Comparison of ENCODE assay signal across 8 cellular contexts in genomic region chr19:34253167-34253566, GRCh38. TPM values are rescaled to one million over a fixed set of nuclear protein-coding genes. Genes with fewer than 3 reads are reported as not detected.
DNase-seq lines count a peak whose midpoint lies in the region; ATAC-seq and TF ChIP-seq lines count a peak whose summit lies in the region.
"Not testable (repeated sequence)": the region's sequence is repeated elsewhere in the genome, so short reads cannot be mapped to it uniquely, and the experiment has no call there.

No MANE protein-coding gene starts in this region.

- H3K27ac ChIP-seq in CD4-positive, alpha-beta memory T cell (ENCODE audit: low read depth, low read length): not testable (repeated sequence)
- peak overlapping the region; percentile 91 for H3K27ac ChIP-seq in subcutaneous abdominal adipose tissue (ENCODE audit: low read depth, low read length)

- H3K27ac Mint-ChIP-seq in CD4-positive, alpha-beta memory T cell: peak overlapping the region in 5 of 7 donors; percentile 73 to 99 (median 96)
- not testable (repeated sequence) for H3K27ac Mint-ChIP-seq in T-helper 2 cell treated with Interferon-gamma antibody and Interleukin-4, amounts not matched to agents 5 μg/mL and 100 μg/mL, for 36 hours; activated CD8-positive, alpha-beta memory T cell treated with anti-CD3 and anti-CD28 coated beads, Interleukin-2, amount 10 ng/mL, durations not matched to agents 7 days and 5 days
- peak overlapping the region; percentile 90 for H3K27ac Mint-ChIP-seq in activated naive CD8-positive, alpha-beta T cell treated with anti-CD3 and anti-CD28 coated beads, Interleukin-2, amount 50 U/mL, for 24 hours
- H3K27ac Mint-ChIP-seq in glutamatergic neuron (ENCODE audit: unreplicated experiment) (peak overlapping the region; percentile 97), natural killer cell (peak overlapping the region; percentile 87 to 98)

- CTCF ChIA-PET in CD4-positive, alpha-beta memory T cell (lab: Charles Lee; ENCODE audit: partially characterized antibody): interaction anchor here (0.6 kb wide), 1 partner anchor 49 kb away, joined by 3 read pairs; no protein-coding TSS in a partner anchor
- CTCF ChIA-PET in activated CD8-positive, alpha-beta memory T cell treated with anti-CD3 and anti-CD28 coated beads, Interleukin-2, amount 10 ng/mL, durations not matched to agents 7 days and 5 days (lab: Charles Lee): not testable (repeated sequence)

- H3K36me3 ChIP-seq in CD4-positive, alpha-beta memory T cell (ENCODE audit: insufficient read depth, low read length); subcutaneous abdominal adipose tissue (ENCODE audit: control insufficient read depth in 5 of 5, insufficient read depth in 5 of 5, low read length in 5 of 5): not testable (repeated sequence)

- not testable (repeated sequence) for DNase-seq in CD4-positive, alpha-beta memory T cell; T-helper 2 cell treated with Interferon-gamma antibody and Interleukin-4, amounts not matched to agents 5 μg/mL and 100 μg/mL, for 36 hours (ENCODE audit: low spot score); activated CD8-positive, alpha-beta memory T cell treated with anti-CD3 and anti-CD28 coated beads, Interleukin-2, amount 10 ng/mL, durations not matched to agents 7 days and 5 days; activated naive CD8-positive, alpha-beta T cell treated with anti-CD3 and anti-CD28 coated beads, Interleukin-2, amount 50 U/mL, for 24 hours; glutamatergic neuron; natural killer cell

- not testable (repeated sequence) for H3K27me3 Mint-ChIP-seq in CD4-positive, alpha-beta memory T cell; T-helper 2 cell treated with Interferon-gamma antibody and Interleukin-4, amounts not matched to agents 5 μg/mL and 100 μg/mL, for 36 hours (ENCODE audit: low read depth); activated CD8-positive, alpha-beta memory T cell treated with anti-CD3 and anti-CD28 coated beads, Interleukin-2, amount 10 ng/mL, durations not matched to agents 7 days and 5 days; activated naive CD8-positive, alpha-beta T cell treated with anti-CD3 and anti-CD28 coated beads, Interleukin-2, amount 50 U/mL, for 24 hours; glutamatergic neuron (ENCODE audit: unreplicated experiment); natural killer cell (ENCODE audit: low read depth in 2 of 2)

- not testable (repeated sequence) for H3K9ac ChIP-seq in subcutaneous abdominal adipose tissue (ENCODE audit: low read length in 5 of 5)

- intact Hi-C loops in CD4-positive, alpha-beta memory T cell (cut with micrococcal nuclease): not testable (repeated sequence)
- intact Hi-C loops in natural killer cell (cut with micrococcal nuclease): loop anchor here (5.0 kb wide), 1 partner anchor 84 kb away; no protein-coding TSS in a partner anchor

- not testable (repeated sequence) for H3K9me3 ChIP-seq in CD4-positive, alpha-beta memory T cell (ENCODE audit: control insufficient read depth in 1 of 2, low read length in 2 of 2); subcutaneous abdominal adipose tissue (ENCODE audit: control insufficient read depth in 5 of 5, low read length in 5 of 5)

- not testable (repeated sequence) for TF ChIP-seq CTCF in glutamatergic neuron (IDR thresholded peaks at IDR 0.05; ENCODE audit: partially characterized antibody, unreplicated experiment); natural killer cell (IDR thresholded peaks at IDR 0.05)

- POLR2A ChIA-PET in CD4-positive, alpha-beta memory T cell (lab: Charles Lee; ENCODE audit: partially characterized antibody): interaction anchor here (0.6 to 1.8 kb wide), 2 partner anchors 17 to 175 kb away, joined by 3 to 7 read pairs; partner anchors contain the start of gene UBA2

- peaks cover 17 to 37% (median 29%) of the 10 kb centered on the region in 4 donors for H3K4me1 Mint-ChIP-seq in CD4-positive, alpha-beta memory T cell
- H3K4me1 Mint-ChIP-seq in T-helper 2 cell treated with Interferon-gamma antibody and Interleukin-4, amounts not matched to agents 5 μg/mL and 100 μg/mL, for 36 hours (ENCODE audit: low read depth); glutamatergic neuron (ENCODE audit: low read depth, unreplicated experiment): not testable (repeated sequence)
- peaks cover 17% of the 10 kb centered on the region for H3K4me1 Mint-ChIP-seq in activated CD8-positive, alpha-beta memory T cell treated with anti-CD3 and anti-CD28 coated beads, Interleukin-2, amount 10 ng/mL, durations not matched to agents 7 days and 5 days
- H3K4me1 Mint-ChIP-seq in activated naive CD8-positive, alpha-beta T cell treated with anti-CD3 and anti-CD28 coated beads, Interleukin-2, amount 50 U/mL, for 24 hours: peaks cover 27% of the 10 kb centered on the region
- peaks cover 9 to 15% of the 10 kb centered on the region in 2 donors for H3K4me1 Mint-ChIP-seq in natural killer cell

- not testable (repeated sequence) for H3K4me3 ChIP-seq in CD4-positive, alpha-beta memory T cell (ENCODE audit: low read length in 2 of 2)
- H3K4me3 ChIP-seq in subcutaneous abdominal adipose tissue (ENCODE audit: low read depth in 1 of 5, low read length in 5 of 5): peak overlapping the region in 1 of 5 donors; percentile 88

- H3K36me3 Mint-ChIP-seq in CD4-positive, alpha-beta memory T cell: peaks cover 0 to 10% of the 10 kb centered on the region in 2 donors
- not testable (repeated sequence) for H3K36me3 Mint-ChIP-seq in T-helper 2 cell treated with Interferon-gamma antibody and Interleukin-4, amounts not matched to agents 5 μg/mL and 100 μg/mL, for 36 hours (ENCODE audit: low read depth); activated CD8-positive, alpha-beta memory T cell treated with anti-CD3 and anti-CD28 coated beads, Interleukin-2, amount 10 ng/mL, durations not matched to agents 7 days and 5 days; activated naive CD8-positive, alpha-beta T cell treated with anti-CD3 and anti-CD28 coated beads, Interleukin-2, amount 50 U/mL, for 24 hours (ENCODE audit: low read depth); glutamatergic neuron (ENCODE audit: unreplicated experiment); natural killer cell

- H3K4me3 Mint-ChIP-seq in CD4-positive, alpha-beta memory T cell: peak overlapping the region; percentile 46 to 100 (median 98)
- H3K4me3 Mint-ChIP-seq in T-helper 2 cell treated with Interferon-gamma antibody and Interleukin-4, amounts not matched to agents 5 μg/mL and 100 μg/mL, for 36 hours: peak overlapping the region; percentile 98
- H3K4me3 Mint-ChIP-seq in activated CD8-positive, alpha-beta memory T cell treated with anti-CD3 and anti-CD28 coated beads, Interleukin-2, amount 10 ng/mL, durations not matched to agents 7 days and 5 days: peak overlapping the region; percentile 83
- peak overlapping the region; percentile 88 for H3K4me3 Mint-ChIP-seq in activated naive CD8-positive, alpha-beta T cell treated with anti-CD3 and anti-CD28 coated beads, Interleukin-2, amount 50 U/mL, for 24 hours
- peak overlapping the region; percentile 94 for H3K4me3 Mint-ChIP-seq in glutamatergic neuron (ENCODE audit: unreplicated experiment)
- H3K4me3 Mint-ChIP-seq in natural killer cell: peak overlapping the region; percentile 94

- peak; percentile 14 for ATAC-seq in HG03378 (IDR thresholded peaks at IDR 0.05; ENCODE audit: unreplicated experiment)
- not testable (repeated sequence) for ATAC-seq in activated CD8-positive, alpha-beta memory T cell treated with anti-CD3 and anti-CD28 coated beads, Interleukin-2, amount 10 ng/mL, durations not matched to agents 7 days and 5 days; activated naive CD8-positive, alpha-beta T cell treated with anti-CD3 and anti-CD28 coated beads, Interleukin-2, amount 50 U/mL, for 24 hours; natural killer cell

- H3K9me3 Mint-ChIP-seq in CD4-positive, alpha-beta memory T cell; T-helper 2 cell treated with Interferon-gamma antibody and Interleukin-4, amounts not matched to agents 5 μg/mL and 100 μg/mL, for 36 hours; activated CD8-positive, alpha-beta memory T cell treated with anti-CD3 and anti-CD28 coated beads, Interleukin-2, amount 10 ng/mL, durations not matched to agents 7 days and 5 days (ENCODE audit: low read depth); activated naive CD8-positive, alpha-beta T cell treated with anti-CD3 and anti-CD28 coated beads, Interleukin-2, amount 50 U/mL, for 24 hours; natural killer cell: not testable (repeated sequence)
- peaks cover 14% of the 10 kb centered on the region for H3K9me3 Mint-ChIP-seq in glutamatergic neuron (ENCODE audit: unreplicated experiment)

- H3K4me1 ChIP-seq in CD4-positive, alpha-beta memory T cell (ENCODE audit: insufficient read depth, low read length): peaks cover 32% of the 10 kb centered on the region
- H3K4me1 ChIP-seq in subcutaneous abdominal adipose tissue (ENCODE audit: control insufficient read depth in 5 of 5, insufficient read depth in 5 of 5, low read length in 5 of 5): peaks cover 5 to 35% (median 18%) of the 10 kb centered on the region in 5 donors

- not testable (repeated sequence) for H3K27me3 ChIP-seq in CD4-positive, alpha-beta memory T cell (ENCODE audit: insufficient read depth, low read length); subcutaneous abdominal adipose tissue (ENCODE audit: control insufficient read depth in 5 of 5, insufficient read depth in 4 of 5, low read length in 5 of 5)

RNA-seq across cellular contexts. Expression of gene GARRE1, which starts 1.2 kb away (rescaled TPM):
- 10 to 100 TPM; 46.3 to 48.2 TPM for total RNA-seq in CD4-positive, alpha-beta memory T cell
- 1 to 10 TPM; 3.5 to 7.5 TPM for polyA plus RNA-seq in CD4-positive, alpha-beta memory T cell
- 1 to 10 TPM; 8.1 to 9.3 TPM for total RNA-seq in activated CD8-positive, alpha-beta memory T cell treated with anti-CD3 and anti-CD28 coated beads, Interleukin-2, amount 10 ng/mL, durations not matched to agents 7 days and 5 days
- total RNA-seq in glutamatergic neuron (ENCODE audit: unreplicated experiment) (34.4 TPM), natural killer cell (10 to 100 TPM; 21.9 to 29.2 (median 22.0) TPM)
